18 cellular contexts compared by ENCODE assay signal in genomic region chr11:82936261-82936660, GRCh38. TPM values are rescaled to one million over a fixed set of nuclear protein-coding genes. Genes with fewer than 3 reads are reported as not detected.
DNase-seq lines count a peak whose midpoint lies in the region; ATAC-seq, FAIRE-seq and TF ChIP-seq lines count a peak whose summit lies in the region.
"Had no signal": no experiment of that assay in that cellular context is flagged by ENCODE, and none has a peak within 500 bp of the region (broad histone marks: within the 10 kb centered on the region; RNA-seq: fewer than 3 reads in every experiment).

No MANE protein-coding gene starts in this region.

- H3K4me3 ChIP-seq in astrocyte (ENCODE audit: insufficient read depth, low read depth, low read length) (no peak overlapping the region), endothelial cell of umbilical vein (replicated peaks in 1 of 3; ENCODE audit: insufficient read depth in 1 of 3, low read depth in 1 of 3, low read length in 3 of 3) (no peak overlapping the region), fibroblast of pulmonary artery (replicated peaks; ENCODE audit: low read depth, low read length) (no peak overlapping the region), skeletal muscle cell (ENCODE audit: low read depth, low read length) (no peak overlapping the region)
- H3K4me3 ChIP-seq: HAP-1 had no signal

- no peak overlapping the region for H2AFZ ChIP-seq in astrocyte (ENCODE audit: low read depth, low read length)
- H2AFZ ChIP-seq in endothelial cell of umbilical vein (ENCODE audit: low read depth, low read length), result peak overlapping the region; percentile 58

- H3K27ac ChIP-seq in astrocyte (ENCODE audit: low read depth, low read length) (no peak overlapping the region), endothelial cell of umbilical vein (ENCODE audit: insufficient read depth, low read depth, low read length) (no peak overlapping the region)

- H3K36me3 ChIP-seq in astrocyte (ENCODE audit: insufficient read depth, low read length) (no peaks in the 10 kb centered on the region), endothelial cell of umbilical vein (ENCODE audit: control insufficient read depth in 2 of 2, extremely low read depth in 1 of 2, insufficient read depth in 2 of 2, low read length in 2 of 2) (no peaks in the 10 kb centered on the region)

- no peak for ATAC-seq in GM18520 (IDR thresholded peaks at IDR 0.05; ENCODE audit: unreplicated experiment)

- dilution Hi-C loops in endothelial cell of umbilical vein (cut with MboI; ENCODE audit: extremely low pct_ligation_motif_present, low sequenced_read_pairs), result no loop called here

- H3K9me3 ChIP-seq in astrocyte (ENCODE audit: insufficient read depth, low read depth, low read length), result no peaks in the 10 kb centered on the region
- H3K9me3 ChIP-seq in endothelial cell of umbilical vein (replicated peaks; ENCODE audit: control insufficient read depth, insufficient read depth, low read length), result no peaks in the 10 kb centered on the region
- H3K9me3 ChIP-seq: HAP-1 had no signal

- POLR2A ChIA-PET in endothelial cell of umbilical vein (lab: Charles Lee), result no interaction called here

- H4K20me1 ChIP-seq in astrocyte (ENCODE audit: insufficient read depth, low read length) (no peaks in the 10 kb centered on the region), endothelial cell of umbilical vein (replicated peaks; ENCODE audit: control insufficient read depth, extremely low read depth, insufficient read depth, low read length) (no peaks in the 10 kb centered on the region)

- intact Hi-C loops in endothelial cell of umbilical vein (cut with micrococcal nuclease), result no loop called here

- peaks cover 2% of the 10 kb centered on the region for H3K36me3 Mint-ChIP-seq in astrocyte (ENCODE audit: low read depth, unreplicated experiment)
- H3K36me3 Mint-ChIP-seq: CD4-positive, alpha-beta memory T cell had no signal

- no peaks in the 10 kb centered on the region for H3K4me1 Mint-ChIP-seq in astrocyte (ENCODE audit: low read depth, unreplicated experiment)

- TF ChIP-seq CTCF in astrocyte (IDR thresholded peaks at IDR 0.05; ENCODE audit: insufficient read depth, low read depth, low read length), result no peak
- no peak for TF ChIP-seq CTCF in endothelial cell of umbilical vein (IDR thresholded peaks at IDR 0.05; ENCODE audit: extremely low read depth in 1 of 2, insufficient read depth in 1 of 2, low read depth in 1 of 2, low read length in 2 of 2)
- TF ChIP-seq CTCF in fibroblast of pulmonary artery (IDR thresholded peaks at IDR 0.05; ENCODE audit: low read length, missing control alignments), result no peak

- no peaks in the 10 kb centered on the region for H3K4me1 ChIP-seq in astrocyte (ENCODE audit: insufficient read depth, low read length)
- peaks cover 6% of the 10 kb centered on the region for H3K4me1 ChIP-seq in endothelial cell of umbilical vein (ENCODE audit: control insufficient read depth, extremely low read depth, insufficient read depth, low read length)
- H3K4me1 ChIP-seq: HAP-1 had no signal

- H3K27ac Mint-ChIP-seq in astrocyte (ENCODE audit: unreplicated experiment), result no peak overlapping the region
- H3K27ac Mint-ChIP-seq: B cell, IgD-negative memory B cell had no signal

- H3K9me1 ChIP-seq in endothelial cell of umbilical vein (replicated peaks; ENCODE audit: control insufficient read depth, extremely low read depth, insufficient read depth, low read length), result no peaks in the 10 kb centered on the region

- FAIRE-seq in astrocyte (lab: Jason Lieb, UNC) (no peak), endothelial cell of umbilical vein (lab: Jason Lieb, UNC) (peak; percentile 26)

- peaks cover 2% of the 10 kb centered on the region for H3K9me3 Mint-ChIP-seq in astrocyte (ENCODE audit: unreplicated experiment)

- no peak for TF ChIP-seq POLR2A in endothelial cell of umbilical vein (IDR thresholded peaks at IDR 0.05; ENCODE audit: low read depth, low read length)

- CTCF ChIA-PET in endothelial cell of umbilical vein (lab: Charles Lee), result interaction anchor here (1.2 to 1.8 kb wide), 4 partner anchors 9 to 160 kb away, joined by 3 to 9 read pairs (median 4); no protein-coding TSS in a partner anchor

- H3K4me2 ChIP-seq in astrocyte (ENCODE audit: low read length) (no peak overlapping the region), endothelial cell of umbilical vein (ENCODE audit: insufficient read depth, low read length) (peak overlapping the region; percentile 20)

- no peak overlapping the region for H3K4me3 Mint-ChIP-seq in astrocyte (ENCODE audit: unreplicated experiment)
- H3K4me3 Mint-ChIP-seq: B cell; CD4-positive, alpha-beta memory T cell; IgD-negative memory B cell had no signal

- H3K27me3 ChIP-seq in astrocyte (ENCODE audit: insufficient read depth, low read length) (no peaks in the 10 kb centered on the region), endothelial cell of umbilical vein (ENCODE audit: control insufficient read depth in 2 of 2, insufficient read depth in 2 of 2, low read length in 2 of 2) (no peaks in the 10 kb centered on the region)

- H3K79me2 ChIP-seq in astrocyte (ENCODE audit: insufficient read depth, low read length), result no peaks in the 10 kb centered on the region
- H3K79me2 ChIP-seq in endothelial cell of umbilical vein (ENCODE audit: control insufficient read depth, insufficient read depth, low read length), result no peaks in the 10 kb centered on the region

- H3K27me3 Mint-ChIP-seq in astrocyte (ENCODE audit: low read depth, unreplicated experiment), result no peaks in the 10 kb centered on the region
- H3K27me3 Mint-ChIP-seq: B cell; CD4-positive, alpha-beta memory T cell; IgD-negative memory B cell had no signal

- DNase-seq in astrocyte (ENCODE audit: low read depth) (peak; percentile 14), endothelial cell of umbilical vein (ENCODE audit: low read depth, low spot score) (peak; percentile 79), fibroblast of pulmonary artery (ENCODE audit: low read depth) (peak; percentile 87), skeletal muscle cell (ENCODE audit: low read depth) (peak; percentile 15), AG08396 (ENCODE audit: low spot score) (no peak), NCI-H2107 (lab: John Stamatoyannopoulos, UW) (no peak)
- DNase-seq in stimulated activated CD4-positive, alpha-beta T cell treated with anti-CD3 and anti-CD28 coated beads, Interleukin-1b, Interleukin-23, amount 100 ng/mL, for 48 hours, result no peak
- DNase-seq: CD4-positive, alpha-beta memory T cell; Kasumi-1; NCI-H1105 treated with DMSO at 0.1 percent for 48 hours; NCI-H187; NCI-H446; NCI-H69; SHP77 treated with DMSO at 0.1 percent for 48 hours had no signal

- H3K9ac ChIP-seq in astrocyte (ENCODE audit: low read length) (no peak overlapping the region), endothelial cell of umbilical vein (replicated peaks; ENCODE audit: extremely low read depth, insufficient read depth, low read length) (no peak overlapping the region)

- no TSS peak for BruUV-seq in endothelial cell of umbilical vein (replicated peaks; lab: Mats Ljungman, UMichigan)

TF ChIP-seq in endothelial cell of umbilical vein, 7 proteins besides CTCF, POLR2A, EP300 and RAD21:
- TF ChIP-seq FOS (IDR thresholded peaks at IDR 0.05; ENCODE audit: borderline replicate concordance, insufficient read depth, low read length), result no peak
- no peak for TF ChIP-seq EZH2 (IDR thresholded peaks at IDR 0.05; ENCODE audit: borderline replicate concordance, low read depth, low read length, severe bottlenecking)
- no peak for TF ChIP-seq JUN (IDR thresholded peaks at IDR 0.05; ENCODE audit: borderline replicate concordance, insufficient read depth, insufficient read length, low read depth)
- no peak for TF ChIP-seq MYC (IDR thresholded peaks at IDR 0.05; ENCODE audit: low read depth, low read length)
- TF ChIP-seq POLR2AphosphoS5 (IDR thresholded peaks at IDR 0.05; ENCODE audit: insufficient read depth, low read depth, low read length), result no peak
- TF ChIP-seq GATA2 (IDR thresholded peaks at IDR 0.05; ENCODE audit: insufficient read depth, insufficient read length, low read depth, low read length), result no peak
- no peak for TF ChIP-seq MAX (IDR thresholded peaks at IDR 0.05; ENCODE audit: insufficient read depth, insufficient read length)

RNA-seq across cellular contexts. Expression of gene DDIAS, which starts 34.7 kb away (rescaled TPM):
- 2.6 and 4.0 TPM in 2 replicates for total RNA-seq in astrocyte
- total RNA-seq in endothelial cell of umbilical vein, result 8.5 and 9.2 TPM in 2 replicates
- polyA plus RNA-seq in endothelial cell of umbilical vein, result 3.5 and 4.5 TPM in 2 replicates
- polyA plus RNA-seq in endothelial cell of umbilical vein (2011; cell fraction: cytosol; rRNA removed), result 6.4 and 6.8 TPM in 2 replicates
- 4.7 and 5.0 TPM in 2 replicates for polyA plus RNA-seq in endothelial cell of umbilical vein (2011; cell fraction: nucleus; rRNA removed)
- polyA plus RNA-seq in endothelial cell of umbilical vein (2012), result 7.7 and 11.7 TPM in 2 replicates
- 7.2 and 8.6 TPM in 2 replicates for polyA minus RNA-seq in endothelial cell of umbilical vein
- polyA minus RNA-seq in endothelial cell of umbilical vein (2011; cell fraction: cytosol; rRNA and poly(A)+ RNA removed), result 15.7 TPM
- 2.5 and 4.1 TPM in 2 replicates for polyA minus RNA-seq in endothelial cell of umbilical vein (2011; cell fraction: nucleus; rRNA and poly(A)+ RNA removed)

RNA-seq across cellular contexts. Expression of gene PRCP, which starts 36.0 kb away (rescaled TPM):
- total RNA-seq in astrocyte (62.0 and 70.8 TPM in 2 replicates), endothelial cell of umbilical vein (149 and 170 TPM in 2 replicates)
- 265 and 277 TPM in 2 replicates for polyA plus RNA-seq in endothelial cell of umbilical vein
- polyA plus RNA-seq in endothelial cell of umbilical vein (2011; cell fraction: cytosol; rRNA removed), result 205 and 236 TPM in 2 replicates
- 104 and 123 TPM in 2 replicates for polyA plus RNA-seq in endothelial cell of umbilical vein (2011; cell fraction: nucleus; rRNA removed)
- polyA plus RNA-seq in endothelial cell of umbilical vein (2012), result 187 and 209 TPM in 2 replicates
- polyA minus RNA-seq in endothelial cell of umbilical vein, result 189 TPM in 2 replicates
- 20.6 TPM for polyA minus RNA-seq in endothelial cell of umbilical vein (2011; cell fraction: cytosol; rRNA and poly(A)+ RNA removed)
- polyA minus RNA-seq in endothelial cell of umbilical vein (2011; cell fraction: nucleus; rRNA and poly(A)+ RNA removed), result 69.7 and 81.6 TPM in 2 replicates

Comparison
In these comparisons a context has a peak if more than half of its experiments do, and no peak if none do; other contexts are left out.
1. DNase-seq: peak in astrocyte (single experiment), endothelial cell of umbilical vein (single experiment), fibroblast of pulmonary artery (single experiment) and skeletal muscle cell (single experiment); none in AG08396 (single experiment), NCI-H2107 (single experiment) and stimulated activated CD4-positive, alpha-beta T cell treated with anti-CD3 and anti-CD28 coated beads, Interleukin-1b, Interleukin-23, amount 100 ng/mL, for 48 hours (single experiment).